ENCODE assay signal across 9 cellular contexts in the genomic region with DNA sequence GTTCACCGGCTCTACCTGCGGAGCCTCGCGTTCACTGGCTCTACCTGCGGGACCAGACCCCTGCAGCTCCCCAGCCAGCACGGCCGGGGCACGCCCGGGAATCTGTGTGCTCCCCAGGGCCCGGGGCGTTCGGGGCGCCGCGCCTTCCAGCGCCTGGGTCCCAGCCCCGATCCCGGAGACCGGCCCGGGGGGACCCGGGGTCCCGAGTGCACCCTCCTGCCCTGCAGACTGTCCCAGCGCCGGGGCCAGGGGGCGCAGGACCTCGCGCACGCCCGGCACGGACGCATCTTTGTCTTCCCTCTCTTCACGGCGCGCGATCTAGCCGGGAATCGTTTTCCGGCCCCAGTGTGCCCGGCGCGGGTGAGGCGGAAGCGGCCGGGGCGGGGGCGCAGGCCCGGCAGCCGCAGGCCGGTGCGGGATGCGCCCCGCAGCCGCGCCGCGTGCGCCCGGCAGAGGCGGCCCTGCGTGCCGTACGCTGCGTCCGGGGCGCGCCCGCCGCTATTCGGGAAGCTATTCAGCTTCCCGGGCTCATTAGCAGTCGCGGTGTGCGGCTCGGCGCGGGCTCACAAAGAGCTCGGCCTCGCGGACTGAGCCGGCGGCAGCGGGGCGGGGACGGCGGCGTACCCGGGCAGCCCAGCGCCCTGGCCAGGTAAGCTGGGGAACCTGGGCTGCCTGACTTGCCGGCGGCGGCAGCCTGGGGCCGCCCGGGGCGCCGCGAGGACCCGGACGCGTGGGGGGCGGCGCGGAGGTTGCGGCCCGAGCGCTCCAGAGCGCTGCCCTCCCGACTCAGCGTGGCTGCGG. TPM values are rescaled to one million over a fixed set of nuclear protein-coding genes. Genes with fewer than 3 reads are reported as not detected.
DNase-seq lines count a peak whose midpoint lies in the region; ATAC-seq and TF ChIP-seq lines count a peak whose summit lies in the region.
"Had no signal": no experiment of that assay in that cellular context is flagged by ENCODE, and none has a peak within 500 bp of the region (broad histone marks: within the 10 kb centered on the region; RNA-seq: fewer than 3 reads in every experiment).

APBA2 (plus strand) TSS at position 345 of the 801 bp plus-strand sequence. CDS start 167,911 bp downstream, outside the sequence.

- H3K4me3 Mint-ChIP-seq in T-helper 1 cell treated with Interleukin-12 subunit alpha and Interleukin-12 subunit beta and Interleukin-4 antibody, amounts not matched to agents 30 μg/mL and 1 μg/mL, for 36 hours, result peak within 1 kb of the TSS; percentile 68
- H3K4me3 Mint-ChIP-seq: B cell had no signal

- intact Hi-C loops in body of pancreas (cut with DNase I), result no loop called here

- peak within 1 kb of the TSS in 1 of 4 donors; percentile 44 for H3K27ac ChIP-seq in body of pancreas

- H3K27me3 ChIP-seq in body of pancreas, result no peaks in the 10 kb centered on the region

- peak within 1 kb of the TSS; percentile 36 to 43 for H3K4me3 ChIP-seq in body of pancreas

- H3K36me3 ChIP-seq in body of pancreas (replicated peaks in 1 of 2; ENCODE audit: insufficient read depth in 1 of 2, low read depth in 2 of 2), result no peaks in the 10 kb centered on the region

- H3K9me3 ChIP-seq in body of pancreas, result no peaks in the 10 kb centered on the region

- no peaks in the 10 kb centered on the region for H3K9me3 Mint-ChIP-seq in T-helper 1 cell treated with Interleukin-12 subunit alpha and Interleukin-12 subunit beta and Interleukin-4 antibody, amounts not matched to agents 30 μg/mL and 1 μg/mL, for 36 hours

- WGBS in body of pancreas, 2 donors, result 0% methylated on average over 104 of the region's 109 CpGs; no CpG with 5 or more reads in 1 of the 2 donors

- no peaks in the 10 kb centered on the region for H3K36me3 Mint-ChIP-seq in T-helper 1 cell treated with Interleukin-12 subunit alpha and Interleukin-12 subunit beta and Interleukin-4 antibody, amounts not matched to agents 30 μg/mL and 1 μg/mL, for 36 hours (ENCODE audit: low read depth)

- no peak within 1 kb of the TSS for H3K27ac Mint-ChIP-seq in T-helper 1 cell treated with Interleukin-12 subunit alpha and Interleukin-12 subunit beta and Interleukin-4 antibody, amounts not matched to agents 30 μg/mL and 1 μg/mL, for 36 hours
- H3K27ac Mint-ChIP-seq: B cell had no signal

- H3K4me1 Mint-ChIP-seq in T-helper 1 cell treated with Interleukin-12 subunit alpha and Interleukin-12 subunit beta and Interleukin-4 antibody, amounts not matched to agents 30 μg/mL and 1 μg/mL, for 36 hours (ENCODE audit: low read depth), result peaks cover 15% of the 10 kb centered on the region
- H3K4me1 Mint-ChIP-seq: B cell had no signal

- no peak for TF ChIP-seq POLR2A in body of pancreas (IDR thresholded peaks at IDR 0.05)

- H3K4me1 ChIP-seq in body of pancreas, result peaks cover 41% of the 10 kb centered on the region

- peak in 1 of 7 experiments; percentile 3 for TF ChIP-seq CTCF in body of pancreas (IDR thresholded peaks at IDR 0.05)

- peaks cover 42% of the 10 kb centered on the region for H3K27me3 Mint-ChIP-seq in T-helper 1 cell treated with Interleukin-12 subunit alpha and Interleukin-12 subunit beta and Interleukin-4 antibody, amounts not matched to agents 30 μg/mL and 1 μg/mL, for 36 hours (ENCODE audit: low read depth)

- ATAC-seq in body of pancreas (peak; percentile 57), GM19397 (IDR thresholded peaks at IDR 0.05; ENCODE audit: unreplicated experiment) (no peak)

- DNase-seq in NCI-H1417 (lab: John Stamatoyannopoulos, UW) (peak; percentile 36 to 85 (median 82)), NCI-H1417 treated with DMSO at 0.1 percent for 48 hours (lab: John Stamatoyannopoulos, UW) (no peak), body of pancreas (peak; percentile 36 to 64 (median 50)), islet precursor cell (peak; percentile 69), GDM1 (lab: John Stamatoyannopoulos, UW) (no peak)
- DNase-seq in stimulated activated CD4-positive, alpha-beta T cell treated with anti-CD3 and anti-CD28 coated beads, Interleukin-4, amount 100 ng/mL, for 24 hours, result peak; percentile 44

RNA-seq across cellular contexts. Expression of gene APBA2, which starts in this region (rescaled TPM):
- total RNA-seq in body of pancreas, result 10 to 100 TPM; 13.2 to 29.0 TPM
- total RNA-seq: B cell had no signal

Comparison
In these comparisons a context has a peak if more than half of its experiments do, and no peak if none do; other contexts are left out.
1. DNase-seq: peak in NCI-H1417 (3 of 3), body of pancreas (4 of 4), islet precursor cell (single experiment) and stimulated activated CD4-positive, alpha-beta T cell treated with anti-CD3 and anti-CD28 coated beads, Interleukin-4, amount 100 ng/mL, for 24 hours (single experiment); none in NCI-H1417 treated with DMSO at 0.1 percent for 48 hours (single experiment) and GDM1 (single experiment).